ENCODE assay signal across 16 cellular contexts in the genomic region with DNA sequence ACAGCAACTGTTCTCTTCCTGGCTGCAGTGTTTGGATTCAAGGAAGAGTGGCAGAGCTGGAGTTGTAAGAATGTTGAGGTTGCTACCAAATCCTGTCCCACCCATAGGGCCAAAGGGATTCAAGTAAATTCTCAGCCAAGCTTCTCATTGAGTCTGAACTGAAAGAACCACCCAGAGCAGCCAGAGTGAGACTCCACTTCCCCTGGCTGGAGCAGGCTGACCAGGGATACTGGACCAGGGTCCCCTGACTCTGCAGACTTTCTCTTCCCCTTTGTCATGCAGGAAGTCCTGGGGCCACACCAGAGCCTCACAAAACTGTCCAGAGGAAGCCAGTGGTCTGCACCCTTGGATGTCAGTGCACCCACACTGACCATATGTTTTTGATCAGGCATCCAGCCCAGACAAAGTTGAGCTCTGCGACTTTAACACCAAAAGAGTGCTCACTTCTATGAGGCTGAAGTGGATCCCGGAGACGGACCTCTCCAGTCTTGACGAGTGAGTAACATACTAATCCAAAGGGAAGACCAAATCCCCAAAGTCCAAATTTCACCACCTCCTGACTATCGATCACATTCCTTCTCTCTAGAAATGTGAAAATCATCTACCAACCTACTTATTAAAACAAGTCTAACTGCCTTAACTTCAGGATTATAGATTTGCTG. TPM values are rescaled to one million over a fixed set of nuclear protein-coding genes. Genes with fewer than 3 reads are reported as not detected.
DNase-seq lines count a peak whose midpoint lies in the region; ATAC-seq and TF ChIP-seq lines count a peak whose summit lies in the region.
"Had no signal": no experiment of that assay in that cellular context is flagged by ENCODE, and none has a peak within 500 bp of the region (broad histone marks: within the 10 kb centered on the region; RNA-seq: fewer than 3 reads in every experiment).

No MANE protein-coding gene starts in this region.

- no peak overlapping the region for H3K18ac ChIP-seq in trophoblast cell (ENCODE audit: low read length)

- no peak overlapping the region for H4K12ac ChIP-seq in trophoblast cell (ENCODE audit: low read depth, low read length)

- intact Hi-C loops in Panc1 (cut with micrococcal nuclease; ENCODE audit: unreplicated experiment) = no loop called here

- POLR2A ChIA-PET in Panc1 (lab: Charles Lee) = interaction anchor here (0.9 kb wide), 1 partner anchor 15 kb away, joined by 8 read pairs; no protein-coding TSS in a partner anchor

- TF ChIP-seq CTCF in Panc1 (IDR thresholded peaks at IDR 0.05) (no peak), fibroblast of villous mesenchyme (IDR thresholded peaks at IDR 0.05; ENCODE audit: insufficient read depth, low read depth, low read length) (no peak), GM13977 (IDR thresholded peaks at IDR 0.05; ENCODE audit: extremely low read depth, insufficient read depth, missing control alignments) (no peak)

- peak overlapping the region; percentile 2 for H2BK12ac ChIP-seq in trophoblast cell (ENCODE audit: low read length)

- no peak overlapping the region for H2BK120ac ChIP-seq in trophoblast cell (ENCODE audit: insufficient read depth, low read length, poor library complexity)

- peaks cover 75% of the 10 kb centered on the region for H3K4me1 ChIP-seq in BLaER1
- H3K4me1 ChIP-seq in Panc1 (ENCODE audit: control insufficient read depth, insufficient read depth, low read length) = peaks cover 31% of the 10 kb centered on the region
- H3K4me1 ChIP-seq in trophoblast cell (ENCODE audit: control insufficient read depth in 1 of 2, insufficient read depth in 2 of 2, low read length in 2 of 2) = peaks cover 18% of the 10 kb centered on the region in 2 experiments

- DNase-seq in Panc1 (ENCODE audit: low read depth, low spot score) (no peak), fibroblast of villous mesenchyme (ENCODE audit: low read depth) (peak; percentile 53), trophoblast cell (no peak), activated gamma-delta T cell treated with Interleukin-2 at 50 U/mL for 16 hours (no peak), NCI-H1092 treated with DMSO at 0.1 percent for 48 hours (lab: John Stamatoyannopoulos, UW) (no peak), GM13977 (ENCODE audit: low spot score) (no peak), ureter (ENCODE audit: low spot score) (no peak)
- DNase-seq: activated B cell treated with CpG ODN at 0.5 μM for 24 hours; activated T-cell treated with anti-CD3 and anti-CD28 coated beads, Interleukin-2, amount 50 U/mL, for 4 hours; body of pancreas; CD4-positive, alpha-beta memory T cell; immature natural killer cell; NCI-H1105; NCI-H526 treated with DMSO at 0.1 percent for 48 hours; SHP77 treated with DMSO at 0.1 percent for 48 hours had no signal

- H3K36me3 ChIP-seq in BLaER1 (peaks cover 57% of the 10 kb centered on the region), Panc1 (ENCODE audit: control insufficient read depth, insufficient read depth, low read length) (no peaks in the 10 kb centered on the region; the same call in none of the 2 replicates), trophoblast cell (ENCODE audit: control insufficient read depth in 1 of 2, insufficient read depth in 2 of 2, low read length in 2 of 2) (peaks cover under 1 to 2% of the 10 kb centered on the region in 2 experiments)

- H3K4ac ChIP-seq in trophoblast cell (ENCODE audit: low read depth, low read length) = peak overlapping the region; percentile 97

- H3K9ac ChIP-seq in BLaER1 = peak overlapping the region; percentile 25; the same call in 1 of the 2 replicates
- H3K9ac ChIP-seq in trophoblast cell (ENCODE audit: low read length) = no peak overlapping the region

- no peak for ATAC-seq in Panc1
- ATAC-seq: activated T-cell treated with anti-CD3 and anti-CD28 coated beads, Interleukin-2, amount 50 U/mL, for 4 hours; body of pancreas had no signal

- peaks cover 34% of the 10 kb centered on the region for H3K79me2 ChIP-seq in trophoblast cell (ENCODE audit: control insufficient read depth, insufficient read depth, low read length, poor library complexity)

- CTCF ChIA-PET in Panc1 (lab: Charles Lee) = no interaction called here

- H3K4me2 ChIP-seq in BLaER1 (peak overlapping the region; percentile 94), trophoblast cell (ENCODE audit: low read length) (no peak overlapping the region)

- no peak overlapping the region for H4K8ac ChIP-seq in trophoblast cell (ENCODE audit: low read depth, low read length)

- no TSS peak for BruUV-seq in Panc1 (replicated peaks; lab: Mats Ljungman, UMichigan)

- H3K27ac ChIP-seq in BLaER1 (peak overlapping the region; percentile 33; the same call in 1 of the 2 replicates), Panc1 (ENCODE audit: low read length) (peak overlapping the region; percentile 93), trophoblast cell (ENCODE audit: low read depth, low read length) (no peak overlapping the region)

- no peak overlapping the region for H3K14ac ChIP-seq in trophoblast cell (ENCODE audit: low read length)

- H3K27me3 ChIP-seq in BLaER1 = no peaks in the 10 kb centered on the region
- H3K27me3 ChIP-seq in Panc1 (ENCODE audit: control insufficient read depth, insufficient read depth, low read length) = no peaks in the 10 kb centered on the region
- no peaks in the 10 kb centered on the region for H3K27me3 ChIP-seq in trophoblast cell (ENCODE audit: insufficient read depth, low read length)
- H3K27me3 ChIP-seq: body of pancreas had no signal

- H3K23ac ChIP-seq in trophoblast cell (ENCODE audit: low read length) = no peak overlapping the region

- WGBS in trophoblast cell (ENCODE audit: extremely low coverage, insufficient coverage, insufficient read length) = no CpG with 5 or more reads among the region's 5 CpGs

- H3K9me3 ChIP-seq in BLaER1 (0 out of 2 replicates have a peak, but pooled peaks cover 5% of the 10 kb centered on the region), Panc1 (ENCODE audit: control insufficient read depth, insufficient read depth, low read depth, low read length) (no peaks in the 10 kb centered on the region), trophoblast cell (ENCODE audit: insufficient read depth, low read depth, low read length) (no peaks in the 10 kb centered on the region)
- H3K9me3 ChIP-seq: body of pancreas had no signal

- H2AK5ac ChIP-seq in trophoblast cell (ENCODE audit: low read length) = no peak overlapping the region

- H3K4me3 ChIP-seq in BLaER1 = no peak overlapping the region
- H3K4me3 ChIP-seq in Panc1 (ENCODE audit: low read depth in 2 of 2, low read length in 2 of 2) = peak overlapping the region in 1 of 2 experiments; percentile 3; a peak in 1 of 4 replicates
- H3K4me3 ChIP-seq in fibroblast of villous mesenchyme (ENCODE audit: low read depth, low read length) = peak overlapping the region; percentile 34
- no peak overlapping the region for H3K4me3 ChIP-seq in trophoblast cell (ENCODE audit: low read depth, low read length)
- H3K4me3 ChIP-seq: body of pancreas had no signal

- no peak overlapping the region for H2BK5ac ChIP-seq in trophoblast cell (ENCODE audit: low read depth, low read length, poor library complexity)

- peaks cover 16% of the 10 kb centered on the region for H3K79me1 ChIP-seq in trophoblast cell (ENCODE audit: low read length)

- H4K20me1 ChIP-seq in BLaER1 = peaks cover 84% of the 10 kb centered on the region

- in situ Hi-C loops in Panc1 (cut with HindIII; ENCODE audit: low pct_unique_long_range_greater_than_20kb, low sequenced_read_pairs) (no loop called here), GM13977 (cut with MboI; ENCODE audit: low pct_unique_long_range_greater_than_20kb, low sequenced_read_pairs, unreplicated experiment) (no loop called here)

- H4K91ac ChIP-seq in trophoblast cell (ENCODE audit: low read depth, low read length) = no peak overlapping the region

- H2AFZ ChIP-seq in trophoblast cell (ENCODE audit: insufficient read depth, low read length, poor library complexity) = no peak overlapping the region

RNA-seq across cellular contexts. Expression of a gene that starts 4.1 kb away (rescaled TPM):
- total RNA-seq in Panc1 (2021; ENCODE audit: unreplicated experiment) = 126 TPM
- 134 TPM for polyA plus RNA-seq in Panc1 (2012; ENCODE audit: insufficient read length)
- 91.5 and 124 TPM in 2 replicates for total RNA-seq in fibroblast of villous mesenchyme
- polyA plus RNA-seq in trophoblast cell (2013) = 57.9 and 59.2 TPM in 2 replicates
- 78.3 TPM for total RNA-seq in ureter

RNA-seq across cellular contexts. Expression of a gene that starts 21.5 kb away (rescaled TPM):
- total RNA-seq in Panc1 (2021; ENCODE audit: unreplicated experiment) = 10.2 TPM
- polyA plus RNA-seq in Panc1 (2012; ENCODE audit: insufficient read length) = 10.7 TPM
- total RNA-seq in fibroblast of villous mesenchyme = 16.8 and 20.3 TPM in 2 replicates
- polyA plus RNA-seq in trophoblast cell (2013) = 10.6 and 10.9 TPM in 2 replicates
- total RNA-seq in ureter = 10.3 TPM
